Comparison of ENCODE assay signal across 36 cellular contexts in the genomic region with DNA sequence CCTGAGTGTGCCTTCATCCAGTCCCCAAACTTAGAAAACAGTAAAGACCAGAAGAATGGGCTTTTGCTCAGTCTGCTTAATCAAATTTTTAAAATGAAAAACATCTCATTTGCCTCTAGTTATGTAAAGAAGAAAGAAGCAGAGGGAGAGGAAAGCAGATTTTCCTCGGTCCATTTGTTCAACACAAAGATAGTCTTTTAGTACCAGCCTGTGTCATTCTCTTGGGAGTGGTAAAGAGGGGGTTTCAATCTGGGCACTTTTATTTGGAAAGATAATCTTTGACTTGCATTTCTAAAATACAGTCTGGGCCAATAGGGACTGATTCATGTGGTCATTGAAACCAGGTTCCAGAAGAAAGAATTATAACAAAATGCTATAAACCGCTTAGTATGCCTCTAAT. TPM values are rescaled to one million over a fixed set of nuclear protein-coding genes. Genes with fewer than 3 reads are reported as not detected.
"Had no signal": no experiment of that assay in that cellular context is flagged by ENCODE, and none has a peak within 500 bp of the region (broad histone marks: within the 10 kb centered on the region; RNA-seq: fewer than 3 reads in every experiment).

No MANE protein-coding gene starts in this region.

- DNase-seq: activated CD4-positive, alpha-beta memory T cell treated with anti-CD3 and anti-CD28 coated beads, Interleukin-2, amount 10 ng/mL, durations not matched to agents 7 days and 5 days; activated CD4-positive, alpha-beta T cell treated with anti-CD3 and anti-CD28 coated beads for 1 hour; activated CD4-positive, alpha-beta T cell treated with anti-CD3 and anti-CD28 coated beads, Interleukin-2, amount 10 ng/mL, durations not matched to agents 7 days and 5 days; activated CD8-positive, alpha-beta memory T cell treated with anti-CD3 and anti-CD28 coated beads, Interleukin-2, amount 50 U/mL, for 48 hours; activated gamma-delta T cell; activated naive CD4-positive, alpha-beta T cell treated with anti-CD3 and anti-CD28 coated beads, Interleukin-2, amount 10 ng/mL, durations not matched to agents 7 days and 5 days; activated naive CD8-positive, alpha-beta T cell treated with anti-CD3 and anti-CD28 coated beads, Interleukin-2, amount 10 ng/mL, durations not matched to agents 7 days and 5 days; activated T-cell treated with anti-CD3 and anti-CD28 coated beads, Interleukin-2, amount 50 U/mL, for 24 hours; brain microvascular endothelial cell; cortex of kidney; foreskin keratinocyte; heart left ventricle; hypothalamus; immature natural killer cell; kidney; midbrain; naive thymus-derived CD4-positive, alpha-beta T cell; occipital lobe; posterior cingulate gyrus; stimulated activated CD4-positive, alpha-beta T cell treated with anti-CD3 and anti-CD28 coated beads, Interleukin-12 subunit alpha, Interleukin-12 subunit beta, amount 100 ng/mL, for 4 hours; stimulated activated CD4-positive, alpha-beta T cell treated with anti-CD3 and anti-CD28 coated beads, Interleukin-4, amount 100 ng/mL, for 24 hours; T-helper 17 cell; T1000; trophoblast cell had no signal

- H3K27me3 ChIP-seq: ascending aorta, brain microvascular endothelial cell, foreskin keratinocyte, heart left ventricle, vagina had no signal

- H3K27me3 Mint-ChIP-seq: activated T-cell treated with anti-CD3 and anti-CD28 coated beads, Interleukin-2, amount 50 U/mL, for 24 hours; stimulated activated naive CD8-positive, alpha-beta T cell treated with anti-CD3 and anti-CD28 coated beads, Interleukin-15, Interleukin-2, amounts not matched to agents 100 ng/mL and 50 ng/mL, for 24 hours had no signal

- H3K27ac ChIP-seq: ascending aorta, brain microvascular endothelial cell, foreskin keratinocyte, heart left ventricle, skin epidermis, thoracic aorta, vagina had no signal

- H3K9me3 Mint-ChIP-seq: activated CD4-positive, alpha-beta memory T cell treated with anti-CD3 and anti-CD28 coated beads, Interleukin-2, amount 10 ng/mL, durations not matched to agents 7 days and 5 days; activated CD4-positive, alpha-beta T cell treated with anti-CD3 and anti-CD28 coated beads, Interleukin-2, amount 10 ng/mL, durations not matched to agents 7 days and 5 days; activated naive CD4-positive, alpha-beta T cell treated with anti-CD3 and anti-CD28 coated beads, Interleukin-2, amount 10 ng/mL, durations not matched to agents 7 days and 5 days; activated naive CD8-positive, alpha-beta T cell treated with anti-CD3 and anti-CD28 coated beads, Interleukin-2, amount 10 ng/mL, durations not matched to agents 7 days and 5 days; activated T-cell treated with anti-CD3 and anti-CD28 coated beads, Interleukin-2, amount 50 U/mL, for 24 hours; immature natural killer cell; naive thymus-derived CD4-positive, alpha-beta T cell; neural crest cell; stimulated activated effector memory CD8-positive, alpha-beta T cell treated with anti-CD3 and anti-CD28 coated beads, Interleukin-12 subunit alpha, Interleukin-12 subunit beta, amount 100 ng/mL, for 72 hours; stimulated activated naive CD8-positive, alpha-beta T cell treated with anti-CD3 and anti-CD28 coated beads, Interleukin-15, Interleukin-2, amounts not matched to agents 100 ng/mL and 50 ng/mL, for 24 hours had no signal

- H3K4me1 Mint-ChIP-seq: activated CD4-positive, alpha-beta memory T cell treated with anti-CD3 and anti-CD28 coated beads, Interleukin-2, amount 10 ng/mL, durations not matched to agents 7 days and 5 days; activated CD4-positive, alpha-beta T cell treated with anti-CD3 and anti-CD28 coated beads, Interleukin-2, amount 10 ng/mL, durations not matched to agents 7 days and 5 days; activated naive CD4-positive, alpha-beta T cell treated with anti-CD3 and anti-CD28 coated beads, Interleukin-2, amount 10 ng/mL, durations not matched to agents 7 days and 5 days; activated naive CD8-positive, alpha-beta T cell treated with anti-CD3 and anti-CD28 coated beads, Interleukin-2, amount 10 ng/mL, durations not matched to agents 7 days and 5 days; immature natural killer cell; naive thymus-derived CD4-positive, alpha-beta T cell; stimulated activated effector memory CD8-positive, alpha-beta T cell treated with anti-CD3 and anti-CD28 coated beads, Interleukin-12 subunit alpha, Interleukin-12 subunit beta, amount 100 ng/mL, for 72 hours; T-helper 17 cell had no signal

- H3K4me3 Mint-ChIP-seq: activated CD4-positive, alpha-beta memory T cell treated with anti-CD3 and anti-CD28 coated beads, Interleukin-2, amount 10 ng/mL, durations not matched to agents 7 days and 5 days; activated CD4-positive, alpha-beta T cell treated with anti-CD3 and anti-CD28 coated beads, Interleukin-2, amount 10 ng/mL, durations not matched to agents 7 days and 5 days; activated naive CD4-positive, alpha-beta T cell treated with anti-CD3 and anti-CD28 coated beads, Interleukin-2, amount 10 ng/mL, durations not matched to agents 7 days and 5 days; activated naive CD8-positive, alpha-beta T cell treated with anti-CD3 and anti-CD28 coated beads, Interleukin-2, amount 10 ng/mL, durations not matched to agents 7 days and 5 days; activated T-cell treated with anti-CD3 and anti-CD28 coated beads, Interleukin-2, amount 50 U/mL, for 24 hours; immature natural killer cell; naive thymus-derived CD4-positive, alpha-beta T cell; neural crest cell; stimulated activated effector memory CD8-positive, alpha-beta T cell treated with anti-CD3 and anti-CD28 coated beads, Interleukin-12 subunit alpha, Interleukin-12 subunit beta, amount 100 ng/mL, for 72 hours; stimulated activated naive CD8-positive, alpha-beta T cell treated with anti-CD3 and anti-CD28 coated beads, Interleukin-15, Interleukin-2, amounts not matched to agents 100 ng/mL and 50 ng/mL, for 24 hours; T-helper 17 cell had no signal

- H3K4me1 ChIP-seq: ascending aorta, foreskin keratinocyte, vagina had no signal

- H3K27ac Mint-ChIP-seq: activated CD4-positive, alpha-beta memory T cell treated with anti-CD3 and anti-CD28 coated beads, Interleukin-2, amount 10 ng/mL, durations not matched to agents 7 days and 5 days; activated CD4-positive, alpha-beta T cell treated with anti-CD3 and anti-CD28 coated beads, Interleukin-2, amount 10 ng/mL, durations not matched to agents 7 days and 5 days; activated naive CD4-positive, alpha-beta T cell treated with anti-CD3 and anti-CD28 coated beads, Interleukin-2, amount 10 ng/mL, durations not matched to agents 7 days and 5 days; activated naive CD8-positive, alpha-beta T cell treated with anti-CD3 and anti-CD28 coated beads, Interleukin-2, amount 10 ng/mL, durations not matched to agents 7 days and 5 days; activated T-cell treated with anti-CD3 and anti-CD28 coated beads, Interleukin-2, amount 50 U/mL, for 24 hours; immature natural killer cell; naive thymus-derived CD4-positive, alpha-beta T cell; stimulated activated effector memory CD8-positive, alpha-beta T cell treated with anti-CD3 and anti-CD28 coated beads, Interleukin-12 subunit alpha, Interleukin-12 subunit beta, amount 100 ng/mL, for 72 hours; stimulated activated naive CD8-positive, alpha-beta T cell treated with anti-CD3 and anti-CD28 coated beads, Interleukin-15, Interleukin-2, amounts not matched to agents 100 ng/mL and 50 ng/mL, for 24 hours; T-helper 17 cell had no signal

- H3K9me3 ChIP-seq: ascending aorta, heart left ventricle, thoracic aorta, vagina had no signal

- H3K4me3 ChIP-seq: ascending aorta, heart left ventricle, skin epidermis, thoracic aorta, vagina had no signal

- H3K36me3 Mint-ChIP-seq: activated naive CD4-positive, alpha-beta T cell treated with anti-CD3 and anti-CD28 coated beads, Interleukin-2, amount 10 ng/mL, durations not matched to agents 7 days and 5 days; activated naive CD8-positive, alpha-beta T cell treated with anti-CD3 and anti-CD28 coated beads, Interleukin-2, amount 10 ng/mL, durations not matched to agents 7 days and 5 days; immature natural killer cell; naive thymus-derived CD4-positive, alpha-beta T cell; stimulated activated effector memory CD8-positive, alpha-beta T cell treated with anti-CD3 and anti-CD28 coated beads, Interleukin-12 subunit alpha, Interleukin-12 subunit beta, amount 100 ng/mL, for 72 hours had no signal

- H3K36me3 ChIP-seq: brain microvascular endothelial cell, thoracic aorta had no signal

RNA-seq across cellular contexts. Expression of gene KREMEN1, which starts 29.5 kb away (rescaled TPM):
- total RNA-seq: activated CD4-positive, alpha-beta memory T cell treated with anti-CD3 and anti-CD28 coated beads, Interleukin-2, amount 10 ng/mL, durations not matched to agents 7 days and 5 days had no signal
- polyA plus RNA-seq: immature natural killer cell; naive thymus-derived CD4-positive, alpha-beta T cell had no signal

RNA-seq across cellular contexts. Expression of gene C22orf31, which starts 40.7 kb away (rescaled TPM):
- total RNA-seq: activated CD4-positive, alpha-beta memory T cell treated with anti-CD3 and anti-CD28 coated beads, Interleukin-2, amount 10 ng/mL, durations not matched to agents 7 days and 5 days; activated CD4-positive, alpha-beta T cell treated with anti-CD3 and anti-CD28 coated beads, Interleukin-2, amount 10 ng/mL, durations not matched to agents 7 days and 5 days; activated naive CD8-positive, alpha-beta T cell treated with anti-CD3 and anti-CD28 coated beads, Interleukin-2, amount 10 ng/mL, durations not matched to agents 7 days and 5 days; ascending aorta; cardiac septum; chondrocyte; esophagus mucosa; foreskin keratinocyte; kidney; naive thymus-derived CD4-positive, alpha-beta T cell; neural crest cell; occipital lobe; sciatic nerve; subcutaneous adipose tissue; T-helper 17 cell; thoracic aorta; vagina had no signal
- polyA plus RNA-seq: foreskin keratinocyte; heart left ventricle; immature natural killer cell; naive thymus-derived CD4-positive, alpha-beta T cell had no signal
